ENCODE assay signal across 8 cellular contexts in genomic region chrX:18377802-18378201, GRCh38. TPM values are rescaled to one million over a fixed set of nuclear protein-coding genes. Genes with fewer than 3 reads are reported as not detected.
DNase-seq lines count a peak whose midpoint lies in the region; ATAC-seq and TF ChIP-seq lines count a peak whose summit lies in the region.

No MANE protein-coding gene starts in this region.

- no peaks in the 10 kb centered on the region for H3K9me3 Mint-ChIP-seq in natural killer cell
- no peaks in the 10 kb centered on the region for H3K9me3 Mint-ChIP-seq in natural killer cell treated with Interleukin-12 subunit alpha and Interleukin-12 subunit beta and Interleukin-15 and Interleukin-18, amount 100 ng/mL, for 72 hours

- no peaks in the 10 kb centered on the region for H3K36me3 ChIP-seq in upper lobe of left lung

- DNase-seq in natural killer cell (no peak), NCI-H2029 treated with DMSO at 0.1 percent for 48 hours (lab: John Stamatoyannopoulos, UW) (peak; percentile 9), islet precursor cell (peak; percentile 62), upper lobe of left lung (no peak)
- no peak for DNase-seq in natural killer cell treated with Interleukin-12 subunit alpha and Interleukin-12 subunit beta and Interleukin-15 and Interleukin-18, amount 100 ng/mL, for 72 hours (ENCODE audit: low spot score)
- DNase-seq in activated CD8-positive, alpha-beta memory T cell treated with anti-CD3 and anti-CD28 coated beads for 24 hours = peak; percentile 59

- no peak for TF ChIP-seq POLR2A in upper lobe of left lung (IDR thresholded peaks at IDR 0.05)

- TF ChIP-seq EP300 in upper lobe of left lung (IDR thresholded peaks at IDR 0.05) = no peak

- H3K4me3 ChIP-seq in upper lobe of left lung = no peak overlapping the region

- 14 to 43% methylated on average over 6 of the region's 6 CpGs for WGBS in upper lobe of left lung, 2 donors

- no peaks in the 10 kb centered on the region for H3K9me3 ChIP-seq in upper lobe of left lung

- H3K27ac Mint-ChIP-seq in natural killer cell = no peak overlapping the region
- no peak overlapping the region for H3K27ac Mint-ChIP-seq in natural killer cell treated with Interleukin-12 subunit alpha and Interleukin-12 subunit beta and Interleukin-15 and Interleukin-18, amount 100 ng/mL, for 72 hours

- peaks cover 0 to 4% of the 10 kb centered on the region in 2 donors for H3K27me3 Mint-ChIP-seq in natural killer cell (ENCODE audit: low read depth in 2 of 2)
- H3K27me3 Mint-ChIP-seq in natural killer cell treated with Interleukin-12 subunit alpha and Interleukin-12 subunit beta and Interleukin-15 and Interleukin-18, amount 100 ng/mL, for 72 hours = peaks cover 0 to 13% of the 10 kb centered on the region in 2 donors

- H3K36me3 Mint-ChIP-seq in natural killer cell = no peaks in the 10 kb centered on the region
- no peaks in the 10 kb centered on the region for H3K36me3 Mint-ChIP-seq in natural killer cell treated with Interleukin-12 subunit alpha and Interleukin-12 subunit beta and Interleukin-15 and Interleukin-18, amount 100 ng/mL, for 72 hours

- TF ChIP-seq CTCF in natural killer cell (IDR thresholded peaks at IDR 0.05) (peak; percentile 21), upper lobe of left lung (IDR thresholded peaks at IDR 0.05) (peak in 3 of 6 experiments; percentile 20 to 36 (median 27))

- ATAC-seq in natural killer cell = peak in 2 of 3 donors; percentile 40 to 62
- ATAC-seq in natural killer cell treated with Interleukin-12 subunit alpha and Interleukin-12 subunit beta and Interleukin-15 and Interleukin-18, amount 100 ng/mL, for 72 hours = no peak
- peak; percentile 41 to 53 for ATAC-seq in upper lobe of left lung (ENCODE audit: low FRiP score in 2 of 2)
- no peak for ATAC-seq in GM18502 (IDR thresholded peaks at IDR 0.05; ENCODE audit: poor library complexity, unreplicated experiment)
- no peak for ATAC-seq in GM18907 (IDR thresholded peaks at IDR 0.05; ENCODE audit: unreplicated experiment)

- intact Hi-C loops in natural killer cell (cut with micrococcal nuclease) = no loop called here

- H3K4me1 ChIP-seq in upper lobe of left lung = no peaks in the 10 kb centered on the region

- no peaks in the 10 kb centered on the region for H3K27me3 ChIP-seq in upper lobe of left lung

- no peaks in the 10 kb centered on the region for H3K4me1 Mint-ChIP-seq in natural killer cell
- no peaks in the 10 kb centered on the region for H3K4me1 Mint-ChIP-seq in natural killer cell treated with Interleukin-12 subunit alpha and Interleukin-12 subunit beta and Interleukin-15 and Interleukin-18, amount 100 ng/mL, for 72 hours (ENCODE audit: low read depth in 2 of 2)

- no peak overlapping the region for H3K27ac ChIP-seq in upper lobe of left lung

- no peak overlapping the region for H3K4me3 Mint-ChIP-seq in natural killer cell
- no peak overlapping the region for H3K4me3 Mint-ChIP-seq in natural killer cell treated with Interleukin-12 subunit alpha and Interleukin-12 subunit beta and Interleukin-15 and Interleukin-18, amount 100 ng/mL, for 72 hours

RNA-seq across cellular contexts. Expression of gene SCML2, which starts 23.3 kb away (rescaled TPM):
- under 1 TPM; 0.21 to 0.50 (median 0.41) TPM for total RNA-seq in natural killer cell
- total RNA-seq in natural killer cell treated with Interleukin-12 subunit alpha and Interleukin-12 subunit beta and Interleukin-15 and Interleukin-18, amount 100 ng/mL, for 72 hours = 1 to 10 TPM; 1.2 to 2.0 TPM
- under 1 TPM in 4 of 6 donors, not detected in 2; 0.15 to 0.89 (median 0.53) TPM for total RNA-seq in upper lobe of left lung

RNA-seq across cellular contexts. Expression of gene CDKL5, which starts 47.6 kb away (rescaled TPM):
- total RNA-seq in natural killer cell = 1 to 10 TPM; 3.4 to 4.3 (median 3.5) TPM
- 1 to 10 TPM; 1.5 to 2.2 TPM for total RNA-seq in natural killer cell treated with Interleukin-12 subunit alpha and Interleukin-12 subunit beta and Interleukin-15 and Interleukin-18, amount 100 ng/mL, for 72 hours
- total RNA-seq in upper lobe of left lung = 10 to 100 TPM; 17.8 to 47.1 (median 23.4) TPM

Comparison
In these comparisons a context has a peak if more than half of its experiments do, and no peak if none do; other contexts are left out.
1. ATAC-seq: peak in natural killer cell (2 of 3) and upper lobe of left lung (2 of 2); none in natural killer cell treated with Interleukin-12 subunit alpha and Interleukin-12 subunit beta and Interleukin-15 and Interleukin-18, amount 100 ng/mL, for 72 hours (0 of 2), GM18502 (single experiment) and GM18907 (single experiment).
2. DNase-seq: peak in NCI-H2029 treated with DMSO at 0.1 percent for 48 hours (single experiment), activated CD8-positive, alpha-beta memory T cell treated with anti-CD3 and anti-CD28 coated beads for 24 hours (single experiment) and islet precursor cell (single experiment); none in natural killer cell (single experiment), natural killer cell treated with Interleukin-12 subunit alpha and Interleukin-12 subunit beta and Interleukin-15 and Interleukin-18, amount 100 ng/mL, for 72 hours (single experiment) and upper lobe of left lung (0 of 2).